ENCODE assay signal across 14 cellular contexts in genomic region chr5:95068303-95068702, GRCh38.
DNase-seq lines count a peak whose midpoint lies in the region; ATAC-seq and TF ChIP-seq lines count a peak whose summit lies in the region.
"Had no signal": no experiment of that assay in that cellular context is flagged by ENCODE, and none has a peak within 500 bp of the region (broad histone marks: within the 10 kb centered on the region; RNA-seq: fewer than 3 reads in every experiment).

No MANE protein-coding gene starts in this region.

- no peaks in the 10 kb centered on the region for H3K4me1 ChIP-seq in neural progenitor cell
- H3K4me1 ChIP-seq: adrenal gland had no signal

- peak overlapping the region in 3 of 6 donors; percentile 11 to 60 (median 37) for H3K27ac Mint-ChIP-seq in naive B cell
- H3K27ac Mint-ChIP-seq in neural progenitor cell = no peak overlapping the region
- H3K27ac Mint-ChIP-seq: CD4-positive, CD25-positive, alpha-beta regulatory T cell had no signal

- peaks cover 0 to 1% (median 0%) of the 10 kb centered on the region in 7 donors for H3K9me3 Mint-ChIP-seq in naive B cell
- H3K9me3 Mint-ChIP-seq in neural progenitor cell = peaks cover 2% of the 10 kb centered on the region

- H4K20me1 ChIP-seq in neural progenitor cell (ENCODE audit: low read depth) = no peaks in the 10 kb centered on the region

- no peak overlapping the region for H3K4me3 ChIP-seq in neural progenitor cell
- H3K4me3 ChIP-seq: adrenal gland, lung, SK-N-MC had no signal

- H3K27ac ChIP-seq in neural progenitor cell = no peak overlapping the region
- H3K27ac ChIP-seq: adrenal gland, SK-N-MC had no signal

- H3F3A ChIP-seq in neural progenitor cell (ENCODE audit: low read depth) = no peaks in the 10 kb centered on the region

- no peak overlapping the region for H3K4me2 ChIP-seq in neural progenitor cell

- H3K36me3 Mint-ChIP-seq in naive B cell (no peaks in the 10 kb centered on the region), neural progenitor cell (no peaks in the 10 kb centered on the region)
- H3K36me3 Mint-ChIP-seq: CD4-positive, CD25-positive, alpha-beta regulatory T cell had no signal

- no peak for TF ChIP-seq CTCF in neural progenitor cell (IDR thresholded peaks at IDR 0.05)

- no peaks in the 10 kb centered on the region for H3K27me3 Mint-ChIP-seq in naive B cell
- no peaks in the 10 kb centered on the region for H3K27me3 Mint-ChIP-seq in neural progenitor cell (ENCODE audit: insufficient read depth, low read depth)
- H3K27me3 Mint-ChIP-seq: CD4-positive, CD25-positive, alpha-beta regulatory T cell had no signal

- no peak for DNase-seq in naive B cell
- DNase-seq in HuH-7 (ENCODE audit: low spot score) = no peak
- DNase-seq in neural progenitor cell (ENCODE audit: low spot score) = no peak
- DNase-seq in NCI-H1417 (lab: John Stamatoyannopoulos, UW) = no peak
- DNase-seq in activated CD4-positive, CD25-positive, alpha-beta regulatory T cell treated with anti-CD3 and anti-CD28 coated beads, Interleukin-2, amount 50 U/mL, for 72 hours = no peak
- DNase-seq: adrenal gland; CD4-positive, CD25-positive, alpha-beta regulatory T cell; NCI-H2081 treated with DMSO at 0.1 percent for 48 hours had no signal

- ATAC-seq in GM18511 (IDR thresholded peaks at IDR 0.05; ENCODE audit: unreplicated experiment) = peak; percentile 55
- ATAC-seq in GM21390 (IDR thresholded peaks at IDR 0.05; ENCODE audit: unreplicated experiment) = peak; percentile 44
- ATAC-seq in HG03159 (IDR thresholded peaks at IDR 0.05; ENCODE audit: unreplicated experiment) = peak; percentile 62
- peak; percentile 27 to 47 for ATAC-seq in naive B cell (ENCODE audit: low read depth in 2 of 2)
- ATAC-seq: esophagus mucosa had no signal

- no peaks in the 10 kb centered on the region for H3K27me3 ChIP-seq in neural progenitor cell
- H3K27me3 ChIP-seq: adrenal gland had no signal

- H3K4me1 Mint-ChIP-seq in naive B cell = peaks cover 4 to 22% (median 18%) of the 10 kb centered on the region in 3 donors
- peaks cover 6% of the 10 kb centered on the region for H3K4me1 Mint-ChIP-seq in neural progenitor cell
- H3K4me1 Mint-ChIP-seq: CD4-positive, CD25-positive, alpha-beta regulatory T cell had no signal

- no peak overlapping the region for H3K9ac ChIP-seq in neural progenitor cell

- H3K79me2 ChIP-seq in neural progenitor cell (ENCODE audit: low read depth) = no peaks in the 10 kb centered on the region

- no peaks in the 10 kb centered on the region for H3K36me3 ChIP-seq in neural progenitor cell
- H3K36me3 ChIP-seq: adrenal gland had no signal

- H2AFZ ChIP-seq in neural progenitor cell (replicated peaks) = no peak overlapping the region

- no peak overlapping the region for H3K4me3 Mint-ChIP-seq in naive B cell
- H3K4me3 Mint-ChIP-seq in neural progenitor cell = no peak overlapping the region
- H3K4me3 Mint-ChIP-seq: CD4-positive, CD25-positive, alpha-beta regulatory T cell had no signal

- H3K9me3 ChIP-seq in neural progenitor cell (ENCODE audit: low read depth) = no peaks in the 10 kb centered on the region
- H3K9me3 ChIP-seq: adrenal gland had no signal
